ENCODE assay signal across 22 cellular contexts in genomic region chr17:82872591-82873520, GRCh38. TPM values are rescaled to one million over a fixed set of nuclear protein-coding genes. Genes with fewer than 3 reads are reported as not detected.
A peak's percentile ranks its signal among the peaks of the same experiment; 100 is the strongest.
DNase-seq lines count a peak whose midpoint lies in the region; ATAC-seq, FAIRE-seq and TF ChIP-seq lines count a peak whose summit lies in the region.
"Had no signal": no experiment of that assay in that cellular context is flagged by ENCODE, and none has a peak within 500 bp of the region (broad histone marks: within the 10 kb centered on the region; RNA-seq: fewer than 3 reads in every experiment).

No MANE protein-coding gene starts in this region.

- no peak overlapping the region for H2BK5ac ChIP-seq in trophoblast cell (ENCODE audit: low read depth, low read length, poor library complexity)

- no peak overlapping the region for H2BK12ac ChIP-seq in trophoblast cell (ENCODE audit: low read length)

- peak overlapping the region; percentile 49 for H2AK5ac ChIP-seq in trophoblast cell (ENCODE audit: low read length)

- no peak overlapping the region for H3K4ac ChIP-seq in trophoblast cell (ENCODE audit: low read depth, low read length)

- no peak overlapping the region for H2BK120ac ChIP-seq in trophoblast cell (ENCODE audit: insufficient read depth, low read length, poor library complexity)

- H3K4me1 Mint-ChIP-seq in CD4-positive, alpha-beta T cell (ENCODE audit: low read depth) = peaks cover under 1% of the 10 kb centered on the region
- peaks cover 59% of the 10 kb centered on the region for H3K4me1 Mint-ChIP-seq in activated B cell treated with CpG ODN at 0.5 μM for 24 hours

- H4K12ac ChIP-seq in trophoblast cell (ENCODE audit: low read depth, low read length) = no peak overlapping the region

- H3K4me3 ChIP-seq in trophoblast cell (ENCODE audit: low read depth, low read length) (no peak overlapping the region), tibial nerve (no peak overlapping the region), upper lobe of left lung (no peak overlapping the region)
- H3K4me3 ChIP-seq: ascending aorta, upper lobe of right lung had no signal

- no CpG with 5 or more reads among the region's 33 CpGs for WGBS in trophoblast cell (ENCODE audit: extremely low coverage, insufficient coverage, insufficient read length)
- WGBS in tibial nerve, 2 donors = 92 to 93% methylated on average over 26 to 32 of the region's 33 CpGs
- 86 to 95% methylated on average over 13 to 17 of the region's 33 CpGs for WGBS in upper lobe of left lung, 2 donors

- no peak overlapping the region for H3K18ac ChIP-seq in trophoblast cell (ENCODE audit: low read length)

- no peaks in the 10 kb centered on the region for H3K9me3 Mint-ChIP-seq in CD4-positive, alpha-beta T cell
- no peaks in the 10 kb centered on the region for H3K9me3 Mint-ChIP-seq in activated B cell treated with CpG ODN at 0.5 μM for 24 hours
- H3K9me3 Mint-ChIP-seq: activated naive CD4-positive, alpha-beta T cell treated with anti-CD3 and anti-CD28 coated beads, Interleukin-2, amount 50 U/mL, for 24 hours; natural killer cell treated with Interleukin-12 subunit alpha and Interleukin-12 subunit beta and Interleukin-15 and Interleukin-18, amount 100 ng/mL, for 72 hours; stimulated activated naive CD8-positive, alpha-beta T cell treated with anti-CD3 and anti-CD28 coated beads, Interleukin-15, amount 100 ng/mL, for 72 hours had no signal

- H3K9ac ChIP-seq in trophoblast cell (ENCODE audit: low read length) = no peak overlapping the region
- H3K9ac ChIP-seq: parathyroid adenoma had no signal

- no peaks in the 10 kb centered on the region for H3K27me3 Mint-ChIP-seq in CD4-positive, alpha-beta T cell
- peaks cover 3% of the 10 kb centered on the region for H3K27me3 Mint-ChIP-seq in activated B cell treated with CpG ODN at 0.5 μM for 24 hours
- H3K27me3 Mint-ChIP-seq: activated CD4-positive, alpha-beta T cell treated with anti-CD3 and anti-CD28 coated beads for 36 hours; activated naive CD4-positive, alpha-beta T cell treated with anti-CD3 and anti-CD28 coated beads, Interleukin-2, amount 50 U/mL, for 24 hours; natural killer cell treated with Interleukin-12 subunit alpha and Interleukin-12 subunit beta and Interleukin-15 and Interleukin-18, amount 100 ng/mL, for 72 hours; stimulated activated naive CD8-positive, alpha-beta T cell treated with anti-CD3 and anti-CD28 coated beads, Interleukin-15, amount 100 ng/mL, for 72 hours had no signal

- no peak overlapping the region for H3K27ac ChIP-seq in CD4-positive, alpha-beta T cell (ENCODE audit: low read depth, low read length)
- H3K27ac ChIP-seq in trophoblast cell (ENCODE audit: low read depth, low read length) (no peak overlapping the region), tibial nerve (no peak overlapping the region), upper lobe of left lung (no peak overlapping the region)
- H3K27ac ChIP-seq: ascending aorta, parathyroid adenoma, upper lobe of right lung had no signal

- no peak overlapping the region for H3K14ac ChIP-seq in trophoblast cell (ENCODE audit: low read length)

- CTCF ChIA-PET in CD4-positive, alpha-beta T cell (lab: Charles Lee) = no interaction called here
- CTCF ChIA-PET in activated B cell treated with CpG ODN at 0.5 μM for 24 hours (lab: Charles Lee) = interaction anchor here (0.9 to 1.7 kb wide), 3 partner anchors 9 to 41 kb away, joined by 4 to 9 read pairs (median 5); no protein-coding TSS in a partner anchor

- intact Hi-C loops in CD4-positive, alpha-beta T cell (cut with DNase I, micrococcal nuclease) = no loop called here
- intact Hi-C loops in activated B cell treated with CpG ODN at 0.5 μM for 24 hours (cut with micrococcal nuclease) = loop anchor here (1.0 to 10.0 kb wide), 3 partner anchors 9 to 179 kb away; no protein-coding TSS in a partner anchor

- no peak for DNase-seq in CD4-positive, alpha-beta T cell
- DNase-seq in GM19239 (ENCODE audit: insufficient read length, low spot score) (no peak), activated B cell treated with CpG ODN at 0.5 μM for 24 hours (peak; percentile 51), trophoblast cell (no peak), tibial nerve (ENCODE audit: low spot score in 2 of 2) (no peak), upper lobe of left lung (no peak)
- DNase-seq in stimulated activated CD4-positive, alpha-beta T cell treated with anti-CD3 and anti-CD28 coated beads, Interleukin-15, amount 100 ng/mL, for 24 hours = no peak
- DNase-seq: activated CD4-positive, alpha-beta T cell treated with anti-CD3 and anti-CD28 coated beads for 36 hours; EL; erythroblast; Kasumi-1; mesenchymal stem cell; NCI-H1105 treated with DMSO at 0.1 percent for 48 hours; NCI-H510A treated with DMSO at 0.1 percent for 48 hours; stimulated activated naive CD8-positive, alpha-beta T cell treated with anti-CD3 and anti-CD28 coated beads, Interleukin-15, amount 100 ng/mL, for 72 hours; upper lobe of right lung had no signal

- H3K9me3 ChIP-seq in CD4-positive, alpha-beta T cell (ENCODE audit: control insufficient read depth, low read length) = no peaks in the 10 kb centered on the region
- H3K9me3 ChIP-seq in trophoblast cell (ENCODE audit: insufficient read depth, low read depth, low read length) (no peaks in the 10 kb centered on the region), tibial nerve (no peaks in the 10 kb centered on the region), upper lobe of left lung (no peaks in the 10 kb centered on the region)
- H3K9me3 ChIP-seq: ascending aorta, upper lobe of right lung had no signal

- peaks cover 15% of the 10 kb centered on the region for H3K79me1 ChIP-seq in trophoblast cell (ENCODE audit: low read length)

- no peak overlapping the region for H3K4me3 Mint-ChIP-seq in CD4-positive, alpha-beta T cell
- H3K4me3 Mint-ChIP-seq in activated B cell treated with CpG ODN at 0.5 μM for 24 hours = peak overlapping the region; percentile 41
- H3K4me3 Mint-ChIP-seq: activated CD4-positive, alpha-beta T cell treated with anti-CD3 and anti-CD28 coated beads for 36 hours; activated naive CD4-positive, alpha-beta T cell treated with anti-CD3 and anti-CD28 coated beads, Interleukin-2, amount 50 U/mL, for 24 hours; natural killer cell treated with Interleukin-12 subunit alpha and Interleukin-12 subunit beta and Interleukin-15 and Interleukin-18, amount 100 ng/mL, for 72 hours; stimulated activated naive CD8-positive, alpha-beta T cell treated with anti-CD3 and anti-CD28 coated beads, Interleukin-15, amount 100 ng/mL, for 72 hours had no signal

- no peak overlapping the region for H2AFZ ChIP-seq in trophoblast cell (ENCODE audit: insufficient read depth, low read length, poor library complexity)
- H2AFZ ChIP-seq: parathyroid adenoma had no signal

- no peak for ATAC-seq in CD4-positive, alpha-beta T cell (ENCODE audit: poor library complexity)
- peak; percentile 36 for ATAC-seq in activated B cell treated with CpG ODN at 0.5 μM for 24 hours (ENCODE audit: low read depth)
- ATAC-seq in upper lobe of left lung (ENCODE audit: low FRiP score in 2 of 2) = no peak
- ATAC-seq: activated CD4-positive, alpha-beta T cell treated with anti-CD3 and anti-CD28 coated beads for 36 hours; stimulated activated naive CD8-positive, alpha-beta T cell treated with anti-CD3 and anti-CD28 coated beads, Interleukin-15, amount 100 ng/mL, for 72 hours; upper lobe of right lung had no signal

- H4K91ac ChIP-seq in trophoblast cell (ENCODE audit: low read depth, low read length) = peak overlapping the region; percentile 26

- POLR2A ChIA-PET in CD4-positive, alpha-beta T cell (lab: Charles Lee) = no interaction called here
- POLR2A ChIA-PET in activated B cell treated with CpG ODN at 0.5 μM for 24 hours (lab: Charles Lee) = interaction anchor here (0.6 to 3.4 kb wide), 6 partner anchors 9 to 421 kb away, joined by 3 to 42 read pairs (median 16); no protein-coding TSS in a partner anchor

- no peak overlapping the region for H4K8ac ChIP-seq in trophoblast cell (ENCODE audit: low read depth, low read length)

- peak overlapping the region; percentile 36 for H3K27ac Mint-ChIP-seq in CD4-positive, alpha-beta T cell
- H3K27ac Mint-ChIP-seq in activated B cell treated with CpG ODN at 0.5 μM for 24 hours = peak overlapping the region; percentile 91
- H3K27ac Mint-ChIP-seq: activated naive CD4-positive, alpha-beta T cell treated with anti-CD3 and anti-CD28 coated beads, Interleukin-2, amount 50 U/mL, for 24 hours; natural killer cell treated with Interleukin-12 subunit alpha and Interleukin-12 subunit beta and Interleukin-15 and Interleukin-18, amount 100 ng/mL, for 72 hours had no signal

- H3K27me3 ChIP-seq in CD4-positive, alpha-beta T cell (ENCODE audit: control insufficient read depth, insufficient read depth, low read length) = no peaks in the 10 kb centered on the region
- H3K27me3 ChIP-seq in trophoblast cell (ENCODE audit: insufficient read depth, low read length) = no peaks in the 10 kb centered on the region
- no peaks in the 10 kb centered on the region for H3K27me3 ChIP-seq in tibial nerve
- no peaks in the 10 kb centered on the region for H3K27me3 ChIP-seq in upper lobe of left lung
- H3K27me3 ChIP-seq: ascending aorta, upper lobe of right lung had no signal

- no peak overlapping the region for H3K23ac ChIP-seq in trophoblast cell (ENCODE audit: low read length)

- peaks cover 22% of the 10 kb centered on the region for H3K36me3 Mint-ChIP-seq in CD4-positive, alpha-beta T cell (ENCODE audit: low read depth)
- peaks cover 6% of the 10 kb centered on the region for H3K36me3 Mint-ChIP-seq in activated B cell treated with CpG ODN at 0.5 μM for 24 hours (ENCODE audit: low read depth)
- H3K36me3 Mint-ChIP-seq: natural killer cell treated with Interleukin-12 subunit alpha and Interleukin-12 subunit beta and Interleukin-15 and Interleukin-18, amount 100 ng/mL, for 72 hours had no signal

- TF ChIP-seq EP300 in tibial nerve (IDR thresholded peaks at IDR 0.05) (no peak), upper lobe of left lung (IDR thresholded peaks at IDR 0.05) (no peak)

- no peaks in the 10 kb centered on the region for H3K79me2 ChIP-seq in trophoblast cell (ENCODE audit: control insufficient read depth, insufficient read depth, low read length, poor library complexity)

- no peak for TF ChIP-seq CTCF in CD4-positive, alpha-beta T cell (IDR thresholded peaks at IDR 0.05)
- TF ChIP-seq CTCF in activated B cell treated with CpG ODN at 0.5 μM for 24 hours (IDR thresholded peaks at IDR 0.05) (no peak), tibial nerve (IDR thresholded peaks at IDR 0.05) (no peak), upper lobe of left lung (IDR thresholded peaks at IDR 0.05) (no peak)

- peaks cover 13 to 19% of the 10 kb centered on the region in 2 experiments for H3K4me1 ChIP-seq in trophoblast cell (ENCODE audit: control insufficient read depth in 1 of 2, insufficient read depth in 2 of 2, low read length in 2 of 2)
- peaks cover 0 to 16% (median 2%) of the 10 kb centered on the region in 4 donors for H3K4me1 ChIP-seq in tibial nerve
- peaks cover 21 to 38% (median 34%) of the 10 kb centered on the region in 4 donors for H3K4me1 ChIP-seq in upper lobe of left lung
- H3K4me1 ChIP-seq: parathyroid adenoma had no signal

- no peak overlapping the region for H3K4me2 ChIP-seq in trophoblast cell (ENCODE audit: low read length)

- FAIRE-seq in GM19239 (lab: Jason Lieb, UNC) = peak; percentile 88
- FAIRE-seq: frontal cortex had no signal

- no peak for TF ChIP-seq POLR2A in tibial nerve (IDR thresholded peaks at IDR 0.05)
- TF ChIP-seq POLR2A in upper lobe of left lung (IDR thresholded peaks at IDR 0.05) = no peak

- peaks cover 11 to 13% of the 10 kb centered on the region in 2 experiments for H3K36me3 ChIP-seq in trophoblast cell (ENCODE audit: control insufficient read depth in 1 of 2, insufficient read depth in 2 of 2, low read length in 2 of 2)
- peaks cover 0 to 39% (median 0%) of the 10 kb centered on the region in 3 donors for H3K36me3 ChIP-seq in tibial nerve
- H3K36me3 ChIP-seq in upper lobe of left lung = peaks cover 0 to 29% (median 15%) of the 10 kb centered on the region in 4 donors

RNA-seq across cellular contexts. Expression of gene ZNF750, which starts 33.0 kb away (rescaled TPM):
- total RNA-seq in CD4-positive, alpha-beta T cell = not detected
- total RNA-seq in activated B cell treated with CpG ODN at 0.5 μM for 24 hours (not detected in 2 replicates), tibial nerve (not detected), upper lobe of left lung (10 to 100 TPM in 2 of 6 donors, 1 to 10 TPM in 4; 2.9 to 14.4 (median 6.9) TPM)
- 28.8 and 29.8 TPM in 2 replicates for polyA plus RNA-seq in trophoblast cell (2013)
- total RNA-seq: activated CD4-positive, alpha-beta T cell treated with anti-CD3 and anti-CD28 coated beads for 36 hours; ascending aorta; frontal cortex; H4; natural killer cell treated with Interleukin-12 subunit alpha and Interleukin-12 subunit beta and Interleukin-15 and Interleukin-18, amount 100 ng/mL, for 72 hours had no signal
